8 cellular contexts compared by ENCODE assay signal in the genomic region with DNA sequence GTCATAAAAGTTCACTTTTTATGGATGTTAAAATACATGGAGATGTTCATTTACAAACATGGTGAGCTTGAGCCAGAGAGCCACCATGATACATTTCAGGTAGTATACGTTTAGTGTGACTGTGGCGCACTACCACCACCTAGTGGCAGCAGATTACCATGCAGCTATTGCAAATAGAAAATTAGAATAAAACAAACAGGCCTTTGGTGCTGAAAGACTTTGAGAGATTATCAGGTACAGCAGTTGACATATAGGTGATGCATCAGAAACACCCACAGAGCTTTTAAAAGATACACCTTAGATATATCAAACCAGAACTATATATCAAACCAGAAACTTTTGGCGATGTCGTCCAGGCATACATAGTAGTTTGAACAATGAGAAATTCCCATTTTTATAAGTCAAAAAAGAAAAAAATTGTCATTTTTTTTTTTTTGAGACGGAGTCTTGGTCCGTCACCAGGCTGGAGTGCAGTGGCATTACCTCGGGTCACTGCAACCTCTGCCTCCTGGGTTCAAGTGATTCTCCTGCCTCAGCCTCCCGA. TPM values are rescaled to one million over a fixed set of nuclear protein-coding genes. Genes with fewer than 3 reads are reported as not detected.
A peak's percentile ranks its signal among the peaks of the same experiment; 100 is the strongest.
DNase-seq lines count a peak whose midpoint lies in the region; ATAC-seq lines count a peak whose summit lies in the region.

No MANE protein-coding gene starts in this region.

- H3K36me3 Mint-ChIP-seq in activated CD4-positive, alpha-beta T cell treated with anti-CD3 and anti-CD28 coated beads, Interleukin-2, amount 10 ng/mL, durations not matched to agents 7 days and 5 days (ENCODE audit: low read depth): peaks cover 33% of the 10 kb centered on the region

- DNase-seq in Daoy (ENCODE audit: low read depth): peak; percentile 75
- peak; percentile 64 to 76 for DNase-seq in NCI-H524 (lab: John Stamatoyannopoulos, UW)
- peak; percentile 86 for DNase-seq in activated CD4-positive, alpha-beta T cell treated with anti-CD3 and anti-CD28 coated beads, Interleukin-2, amount 10 ng/mL, durations not matched to agents 7 days and 5 days
- peak; percentile 63 to 66 for DNase-seq in dermis microvascular lymphatic vessel endothelial cell (ENCODE audit: low read depth in 2 of 2)
- DNase-seq in lung microvascular endothelial cell (ENCODE audit: low read depth in 2 of 2): peak; percentile 73 to 87
- peak; percentile 59 to 75 for DNase-seq in stimulated activated CD8-positive, alpha-beta memory T cell treated with anti-CD3 and anti-CD28 coated beads, Interleukin-2, amount 100 ng/mL, for 48 hours (ENCODE audit: low read depth in 2 of 2)

- no peak overlapping the region for H3K4me3 Mint-ChIP-seq in activated CD4-positive, alpha-beta T cell treated with anti-CD3 and anti-CD28 coated beads, Interleukin-2, amount 10 ng/mL, durations not matched to agents 7 days and 5 days

- POLR2A ChIA-PET in activated CD4-positive, alpha-beta T cell treated with anti-CD3 and anti-CD28 coated beads, Interleukin-2, amount 10 ng/mL, durations not matched to agents 7 days and 5 days (lab: Charles Lee): interaction anchor here (0.6 to 0.7 kb wide), 2 partner anchors 32 to 63 kb away, joined by 3 to 5 read pairs; no protein-coding TSS in a partner anchor

- H3K4me1 Mint-ChIP-seq in activated CD4-positive, alpha-beta T cell treated with anti-CD3 and anti-CD28 coated beads, Interleukin-2, amount 10 ng/mL, durations not matched to agents 7 days and 5 days: peaks cover 30% of the 10 kb centered on the region

- ATAC-seq in HG02885 (IDR thresholded peaks at IDR 0.05; ENCODE audit: poor library complexity, unreplicated experiment): peak; percentile 54
- no peak for ATAC-seq in HG03571 (IDR thresholded peaks at IDR 0.05; ENCODE audit: unreplicated experiment)

- H3K9me3 Mint-ChIP-seq in activated CD4-positive, alpha-beta T cell treated with anti-CD3 and anti-CD28 coated beads, Interleukin-2, amount 10 ng/mL, durations not matched to agents 7 days and 5 days: no peaks in the 10 kb centered on the region

- peak overlapping the region; percentile 11 for H3K27ac Mint-ChIP-seq in activated CD4-positive, alpha-beta T cell treated with anti-CD3 and anti-CD28 coated beads, Interleukin-2, amount 10 ng/mL, durations not matched to agents 7 days and 5 days

- H3K27me3 Mint-ChIP-seq in activated CD4-positive, alpha-beta T cell treated with anti-CD3 and anti-CD28 coated beads, Interleukin-2, amount 10 ng/mL, durations not matched to agents 7 days and 5 days: no peaks in the 10 kb centered on the region

- CTCF ChIA-PET in activated CD4-positive, alpha-beta T cell treated with anti-CD3 and anti-CD28 coated beads, Interleukin-2, amount 10 ng/mL, durations not matched to agents 7 days and 5 days (lab: Charles Lee): interaction anchor here (0.6 to 4.0 kb wide), 40 partner anchors 8 to 1853 kb away, joined by 3 to 31 read pairs (median 5); no protein-coding TSS in a partner anchor

RNA-seq across cellular contexts. Expression of a gene that starts 42.0 kb away (rescaled TPM):
- 14.4 and 20.2 TPM in 2 replicates for total RNA-seq in Daoy (2014; rRNA removed; shearing (Covaris generic))
- total RNA-seq in activated CD4-positive, alpha-beta T cell treated with anti-CD3 and anti-CD28 coated beads, Interleukin-2, amount 10 ng/mL, durations not matched to agents 7 days and 5 days: 10 to 100 TPM; 70.0 to 77.7 TPM
- total RNA-seq in dermis microvascular lymphatic vessel endothelial cell (26.7 and 30.0 TPM in 2 replicates), lung microvascular endothelial cell (24.6 and 32.7 TPM in 2 replicates)
